In genomic region chr1:59151860-59152259, GRCh38 we compare ENCODE assay signal across 1 cellular context.
TF ChIP-seq lines count a peak whose summit lies in the region.

No MANE protein-coding gene starts in this region.

TF ChIP-seq in HCT116, 20 proteins besides CTCF, POLR2A, EP300 and RAD21 (continued from another document):
- no peak for TF ChIP-seq REST (IDR thresholded peaks at IDR 0.05; ENCODE audit: low read depth)
- no peak for TF ChIP-seq SP1 (IDR thresholded peaks at IDR 0.05; ENCODE audit: low read depth)
- TF ChIP-seq EZH2phosphoT487 (IDR thresholded peaks at IDR 0.05; ENCODE audit: borderline replicate concordance) = no peak
- TF ChIP-seq, protein P1, sequence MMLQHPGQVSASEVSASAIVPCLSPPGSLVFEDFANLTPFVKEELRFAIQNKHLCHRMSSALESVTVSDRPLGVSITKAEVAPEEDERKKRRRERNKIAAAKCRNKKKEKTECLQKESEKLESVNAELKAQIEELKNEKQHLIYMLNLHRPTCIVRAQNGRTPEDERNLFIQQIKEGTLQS (IDR thresholded peaks at IDR 0.05) = no peak
- TF ChIP-seq CEBPB (IDR thresholded peaks at IDR 0.05; ENCODE audit: low read depth) = no peak
- no peak for TF ChIP-seq ELF1 (IDR thresholded peaks at IDR 0.05; ENCODE audit: borderline replicate concordance, low read depth)
- TF ChIP-seq SRF (IDR thresholded peaks at IDR 0.05; ENCODE audit: low read depth) = no peak
